Comparison of ENCODE assay signal across 22 cellular contexts in the genomic region with DNA sequence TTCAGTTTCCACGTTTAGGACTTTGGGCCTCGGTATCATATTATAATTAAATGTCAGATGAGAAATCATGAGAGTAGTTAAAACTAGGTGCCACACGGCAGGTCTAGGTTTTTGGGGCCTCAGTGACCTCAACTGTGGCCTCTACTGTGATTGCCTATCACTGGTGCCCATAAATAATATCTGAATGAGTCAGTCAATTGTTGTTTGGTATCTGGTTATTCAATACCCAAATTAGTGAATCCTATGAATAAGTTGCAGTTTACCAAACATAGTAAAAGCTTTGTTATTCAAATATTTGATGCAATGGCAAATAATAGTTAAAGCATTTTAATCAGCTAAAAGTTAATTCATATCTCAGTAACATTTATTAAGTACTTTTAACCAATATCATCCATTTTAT.
DNase-seq lines count a peak whose midpoint lies in the region; ATAC-seq, FAIRE-seq and TF ChIP-seq lines count a peak whose summit lies in the region.
"Had no signal": no experiment of that assay in that cellular context is flagged by ENCODE, and none has a peak within 500 bp of the region (broad histone marks: within the 10 kb centered on the region; RNA-seq: fewer than 3 reads in every experiment).

No MANE protein-coding gene starts in this region.

- H3K79me2 ChIP-seq in neural progenitor cell (ENCODE audit: low read depth) (no peaks in the 10 kb centered on the region), HepG2 (ENCODE audit: insufficient read depth, low read length) (no peaks in the 10 kb centered on the region)

- FAIRE-seq in HepG2 (lab: Jason Lieb, UNC), result no peak
- FAIRE-seq: A204.1, islet of Langerhans had no signal

- CTCF ChIA-PET in HepG2 (lab: Yijun Ruan, JAX; ENCODE audit: low intra/inter-chr PET ratio, low total read pairs), result no interaction called here

- WGBS in HepG2 (ENCODE audit: low lambda C conversion rate), result 90% methylated on average over 3 of the region's 3 CpGs

- peak overlapping the region; percentile 97 for H3K27ac ChIP-seq in 22Rv1
- H3K27ac ChIP-seq in caudate nucleus (ENCODE audit: low read depth, low read length), result peak overlapping the region; percentile 65
- H3K27ac ChIP-seq in neural progenitor cell, result peak overlapping the region; percentile 69
- no peak overlapping the region for H3K27ac ChIP-seq in HepG2 (ENCODE audit: extremely low read length, insufficient read depth, low read length)
- H3K27ac ChIP-seq: BLaER1 treated with 17β-estradiol and CSF1 and Interleukin-3, amounts not matched to agents 10 nM and 100 nM; prostate gland had no signal

- no peak for TF ChIP-seq POLR2A in HepG2 (IDR thresholded peaks at IDR 0.05; ENCODE audit: insufficient read depth in 1 of 2, low read depth in 2 of 2, low read length in 2 of 2)

- DNase-seq in HFFc6, result no peak
- no peak for DNase-seq in caudate nucleus (lab: John Stamatoyannopoulos, UW)
- no peak for DNase-seq in neural progenitor cell (ENCODE audit: low spot score)
- no peak for DNase-seq in stimulated activated CD4-positive, alpha-beta T cell treated with anti-CD3 and anti-CD28 coated beads, Interleukin-4, amount 100 ng/mL, for 4 hours
- no peak for DNase-seq in HepG2 (ENCODE audit: low spot score)
- no peak for DNase-seq in AML-193 (lab: John Stamatoyannopoulos, UW)
- no peak for DNase-seq in NCI-H1105 treated with DMSO at 0.1 percent for 48 hours (lab: John Stamatoyannopoulos, UW)
- DNase-seq: activated T-cell treated with anti-CD3 and anti-CD28 coated beads, Interleukin-2, amount 50 U/mL, for 1 hour; Calu3; dermis blood vessel endothelial cell; mucosa of descending colon; NCI-H2081 treated with DMSO at 0.1 percent for 48 hours; nephron progenitor cell; Right ventricle myocardium superior; T-cell had no signal

- H3K4me3 ChIP-seq in neural progenitor cell (no peak overlapping the region), HepG2 (replicated peaks in 1 of 3; ENCODE audit: insufficient read depth in 1 of 3, low read depth in 2 of 3, low read length in 3 of 3) (no peak overlapping the region)
- H3K4me3 ChIP-seq: BLaER1 treated with 17β-estradiol and CSF1 and Interleukin-3, amounts not matched to agents 10 nM and 100 nM; HAP-1; mucosa of descending colon; prostate gland had no signal

- H3F3A ChIP-seq in neural progenitor cell (ENCODE audit: low read depth), result peaks cover 53% of the 10 kb centered on the region

- in situ Hi-C loops in HepG2 (cut with HindIII; ENCODE audit: extremely low pct_ligation_motif_present, low pct_unique_long_range_greater_than_20kb), result no loop called here

- ATAC-seq in HepG2, result no peak
- ATAC-seq: mucosa of descending colon, T-cell had no signal

- POLR2A ChIA-PET in HepG2 (lab: Yijun Ruan, JAX), result no interaction called here

- TF ChIP-seq CTCF in 22Rv1 (IDR thresholded peaks at IDR 0.05) (no peak), HFFc6 (IDR thresholded peaks at IDR 0.05) (no peak), neural progenitor cell (IDR thresholded peaks at IDR 0.05) (no peak), HepG2 (CRISPR knock-in tag; IDR thresholded peaks at IDR 0.05) (no peak)

- H3K36me3 Mint-ChIP-seq in HFFc6 (ENCODE audit: low read depth) (no peaks in the 10 kb centered on the region; the same call in 1 of the 2 replicates), neural progenitor cell (no peaks in the 10 kb centered on the region)

- H3K4me3 Mint-ChIP-seq in HFFc6, result peak overlapping the region; percentile 74
- no peak overlapping the region for H3K4me3 Mint-ChIP-seq in neural progenitor cell
- H3K4me3 Mint-ChIP-seq: IgD-negative memory B cell, nephron progenitor cell, T-cell had no signal

- intact Hi-C loops in HepG2 (cut with micrococcal nuclease; ENCODE audit: unreplicated experiment), result no loop called here

- H3K9me3 ChIP-seq in neural progenitor cell (ENCODE audit: low read depth), result no peaks in the 10 kb centered on the region
- no peaks in the 10 kb centered on the region for H3K9me3 ChIP-seq in HepG2 (ENCODE audit: low read length)
- H3K9me3 ChIP-seq: BLaER1 treated with 17β-estradiol and CSF1 and Interleukin-3, amounts not matched to agents 10 nM and 100 nM; HAP-1; mucosa of descending colon; prostate gland had no signal

- no peak for TF ChIP-seq RAD21 in HepG2 (CRISPR knock-in tag; IDR thresholded peaks at IDR 0.05)

- H3K36me3 ChIP-seq in neural progenitor cell (no peaks in the 10 kb centered on the region), HepG2 (replicated peaks in 1 of 2; ENCODE audit: control insufficient read depth in 1 of 2, insufficient read depth in 2 of 2, low read length in 2 of 2) (no peaks in the 10 kb centered on the region; a peak in 1 of 5 replicates)
- H3K36me3 ChIP-seq: HAP-1, prostate gland had no signal

- H3K27me3 Mint-ChIP-seq in HFFc6 (ENCODE audit: insufficient read depth), result peaks cover 1% of the 10 kb centered on the region; the same call in 1 of the 2 replicates
- H3K27me3 Mint-ChIP-seq in neural progenitor cell (ENCODE audit: insufficient read depth, low read depth), result no peaks in the 10 kb centered on the region
- H3K27me3 Mint-ChIP-seq: IgD-negative memory B cell, T-cell had no signal

- peaks cover 53% of the 10 kb centered on the region for H3K4me1 ChIP-seq in neural progenitor cell
- H3K4me1 ChIP-seq in HepG2 (ENCODE audit: insufficient read depth, low read length), result no peaks in the 10 kb centered on the region
- H3K4me1 ChIP-seq: prostate gland had no signal

- H3K9me3 Mint-ChIP-seq in HFFc6, result no peaks in the 10 kb centered on the region
- H3K9me3 Mint-ChIP-seq in neural progenitor cell, result no peaks in the 10 kb centered on the region
- H3K9me3 Mint-ChIP-seq: IgD-negative memory B cell, nephron progenitor cell, T-cell had no signal

- H3K4me2 ChIP-seq in neural progenitor cell, result peak overlapping the region; percentile 21
- no peak overlapping the region for H3K4me2 ChIP-seq in HepG2 (ENCODE audit: low read depth, low read length)
- H3K4me2 ChIP-seq: BLaER1 treated with 17β-estradiol and CSF1 and Interleukin-3, amounts not matched to agents 10 nM and 100 nM had no signal

- peaks cover 63% of the 10 kb centered on the region for H3K4me1 Mint-ChIP-seq in HFFc6 (ENCODE audit: low read depth)
- peaks cover 36% of the 10 kb centered on the region for H3K4me1 Mint-ChIP-seq in neural progenitor cell

- H3K27me3 ChIP-seq in neural progenitor cell (no peaks in the 10 kb centered on the region), HepG2 (ENCODE audit: control insufficient read depth in 1 of 2, insufficient read depth in 2 of 2, low read length in 2 of 2) (no peaks in the 10 kb centered on the region)
- H3K27me3 ChIP-seq: BLaER1 treated with 17β-estradiol and CSF1 and Interleukin-3, amounts not matched to agents 10 nM and 100 nM had no signal

- H3K27ac Mint-ChIP-seq in HFFc6 (peak overlapping the region; percentile 83), neural progenitor cell (peak overlapping the region; percentile 48)
- H3K27ac Mint-ChIP-seq: nephron progenitor cell, T-cell had no signal

- no TSS peak for BruUV-seq in HepG2 (replicated peaks; lab: Mats Ljungman, UMichigan)

- H3K9ac ChIP-seq in neural progenitor cell (no peak overlapping the region), HepG2 (ENCODE audit: insufficient read depth, low read depth, low read length) (no peak overlapping the region)

- H2AFZ ChIP-seq in neural progenitor cell (replicated peaks), result no peak overlapping the region
- no peak overlapping the region for H2AFZ ChIP-seq in HepG2 (ENCODE audit: low read length)

- no peak for TF ChIP-seq EP300 in HepG2 (IDR thresholded peaks at IDR 0.05; ENCODE audit: low read depth in 2 of 2, low read length in 2 of 2)
- TF ChIP-seq EP300 in HepG2 (CRISPR knock-in tag; IDR thresholded peaks at IDR 0.05; ENCODE audit: borderline replicate concordance), result no peak

- H4K20me1 ChIP-seq in neural progenitor cell (ENCODE audit: low read depth), result no peaks in the 10 kb centered on the region
- no peaks in the 10 kb centered on the region for H4K20me1 ChIP-seq in HepG2 (ENCODE audit: insufficient read depth, low read length)

TF ChIP-seq in HepG2, 621 proteins besides CTCF, POLR2A, EP300 and RAD21 (continues in another document):
- no peak for TF ChIP-seq ZNF446 (CRISPR knock-in tag; IDR thresholded peaks at IDR 0.05)
- TF ChIP-seq, protein P1, sequence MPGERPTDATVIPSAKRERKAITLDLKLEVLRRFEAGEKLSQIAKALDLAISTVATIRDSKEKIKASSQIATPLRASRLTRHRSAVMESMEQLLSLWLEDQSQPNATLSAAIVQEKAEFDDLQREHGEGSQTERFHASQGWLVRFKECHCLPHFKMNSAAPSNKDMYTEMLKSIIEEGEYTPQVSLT (CRISPR knock-in tag; IDR thresholded peaks at IDR 0.05; ENCODE audit: borderline replicate concordance, low read depth), result no peak
- no peak for TF ChIP-seq THYN1 (CRISPR knock-in tag; IDR thresholded peaks at IDR 0.05; ENCODE audit: borderline replicate concordance, low read depth)
